In genomic region chr1:65948609-65949229, GRCh38 we compare ENCODE assay signal across 9 cellular contexts.
DNase-seq lines count a peak whose midpoint lies in the region; ATAC-seq and TF ChIP-seq lines count a peak whose summit lies in the region.
"Had no signal": no experiment of that assay in that cellular context is flagged by ENCODE, and none has a peak within 500 bp of the region (broad histone marks: within the 10 kb centered on the region; RNA-seq: fewer than 3 reads in every experiment).

No MANE protein-coding gene starts in this region.

- no peak for TF ChIP-seq POLR2A in GM18505 (IDR thresholded peaks at IDR 0.05; ENCODE audit: borderline replicate concordance, extremely low read depth, insufficient read depth, insufficient read length)

- H3K4me3 ChIP-seq in left ventricle myocardium inferior (no peak overlapping the region), foreskin fibroblast (ENCODE audit: low read depth in 1 of 2, low read length in 2 of 2) (no peak overlapping the region), aorta (ENCODE audit: low read length in 2 of 2) (no peak overlapping the region)

- H3K36me3 ChIP-seq in left ventricle myocardium inferior (no peaks in the 10 kb centered on the region), aorta (ENCODE audit: control insufficient read depth in 1 of 2, insufficient read depth in 2 of 2, low read length in 1 of 2) (no peaks in the 10 kb centered on the region)

- peaks cover 4 to 5% of the 10 kb centered on the region in 2 donors for H3K27me3 Mint-ChIP-seq in natural killer cell (ENCODE audit: low read depth in 2 of 2)

- no peaks in the 10 kb centered on the region for H3K36me3 Mint-ChIP-seq in natural killer cell

- H3K4me1 ChIP-seq in left ventricle myocardium inferior (no peaks in the 10 kb centered on the region), aorta (ENCODE audit: control insufficient read depth in 1 of 2, insufficient read depth in 2 of 2, low read length in 2 of 2) (no peaks in the 10 kb centered on the region)

- ATAC-seq in Right ventricle myocardium inferior = peak; percentile 34
- peak; percentile 73 for ATAC-seq in aorta (ENCODE audit: low FRiP score)
- no peak for ATAC-seq in GM18505 (IDR thresholded peaks at IDR 0.05; ENCODE audit: unreplicated experiment)
- ATAC-seq in natural killer cell = no peak

- H3K27ac ChIP-seq in left ventricle myocardium inferior (replicated peaks) (no peak overlapping the region), aorta (ENCODE audit: low read depth in 1 of 2, low read length in 2 of 2) (no peak overlapping the region)

- H3K9me3 ChIP-seq in left ventricle myocardium inferior (replicated peaks) (no peaks in the 10 kb centered on the region), aorta (ENCODE audit: control insufficient read depth, low read length) (no peaks in the 10 kb centered on the region)

- H3K4me1 Mint-ChIP-seq in natural killer cell = no peaks in the 10 kb centered on the region

- H3K4me3 Mint-ChIP-seq in natural killer cell = no peak overlapping the region

- H3K27me3 ChIP-seq in left ventricle myocardium inferior (ENCODE audit: low read depth) (no peaks in the 10 kb centered on the region), aorta (ENCODE audit: control insufficient read depth in 1 of 2, insufficient read depth in 2 of 2, low read length in 1 of 2) (peaks cover 0 to 2% of the 10 kb centered on the region in 2 donors)

- WGBS in aorta, 2 donors = 87 to 95% methylated on average over 7 of the region's 7 CpGs

- TF ChIP-seq CTCF in left ventricle myocardium inferior (IDR thresholded peaks at IDR 0.05; ENCODE audit: borderline replicate concordance) (no peak), foreskin fibroblast (IDR thresholded peaks at IDR 0.05; ENCODE audit: low read depth, low read length) (peak; percentile 32), natural killer cell (IDR thresholded peaks at IDR 0.05) (no peak)

- DNase-seq in Right ventricle myocardium inferior (ENCODE audit: missing footprints) = no peak
- no peak for DNase-seq in left ventricle myocardium inferior
- peak; percentile 59 for DNase-seq in RPMI7951 (ENCODE audit: low read depth)
- DNase-seq in foreskin fibroblast = peak; percentile 59 to 78
- no peak for DNase-seq in aorta
- no peak for DNase-seq in NCI-H187 treated with DMSO at 0.1 percent for 48 hours (lab: John Stamatoyannopoulos, UW)
- no peak for DNase-seq in natural killer cell
- DNase-seq: NCI-H345 had no signal

- intact Hi-C loops in Right ventricle myocardium inferior (cut with DNase I) = no loop called here
- intact Hi-C loops in left ventricle myocardium inferior (cut with micrococcal nuclease) = no loop called here
- intact Hi-C loops in aorta (cut with DNase I) = no loop called here
- intact Hi-C loops in natural killer cell (cut with micrococcal nuclease) = no loop called here

- no peaks in the 10 kb centered on the region for H3K9me3 Mint-ChIP-seq in natural killer cell

- no peak overlapping the region for H3K27ac Mint-ChIP-seq in natural killer cell

Comparison
In these comparisons a context has a peak if more than half of its experiments do, and no peak if none do; other contexts are left out.
1. ATAC-seq: peak in Right ventricle myocardium inferior (single experiment) and aorta (single experiment); none in GM18505 (single experiment) and natural killer cell (0 of 3).
2. DNase-seq: peak in RPMI7951 (single experiment) and foreskin fibroblast (2 of 2); none in Right ventricle myocardium inferior (single experiment), left ventricle myocardium inferior (single experiment), aorta (0 of 2), NCI-H187 treated with DMSO at 0.1 percent for 48 hours (single experiment) and natural killer cell (single experiment).